12 cellular contexts compared by ENCODE assay signal in the genomic region with DNA sequence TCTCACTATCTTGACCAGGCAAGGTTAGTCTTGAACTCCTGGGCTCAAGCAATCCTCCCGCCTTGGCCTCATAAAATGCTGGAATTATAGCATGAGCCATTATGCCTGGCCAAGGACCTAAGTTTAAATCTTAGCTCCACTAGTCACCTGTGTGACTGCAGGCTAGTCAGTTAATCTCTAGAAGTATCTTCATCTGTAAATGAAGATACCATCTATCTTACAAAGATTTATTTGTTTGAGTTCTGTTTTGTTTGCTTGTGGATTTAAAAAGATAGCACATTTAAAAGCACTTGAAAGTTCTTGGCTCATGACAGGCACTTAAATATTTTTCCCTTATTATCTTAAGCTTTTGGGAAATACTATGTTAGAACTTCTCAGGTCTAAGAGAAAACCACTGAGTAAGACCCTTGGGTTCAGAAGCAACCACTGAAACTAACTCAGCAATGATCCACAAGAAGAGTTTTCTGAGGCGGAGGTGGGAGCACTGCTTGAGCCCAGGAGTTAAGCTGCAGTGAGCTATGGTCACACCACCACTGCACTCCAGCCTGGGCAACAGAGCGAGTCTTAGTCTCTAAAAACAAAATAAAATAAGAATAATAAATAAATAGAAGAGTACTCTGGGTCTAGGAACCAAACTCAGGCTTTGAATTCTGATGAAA. TPM values are rescaled to one million over a fixed set of nuclear protein-coding genes. Genes with fewer than 3 reads are reported as not detected.
A peak's percentile ranks its signal among the peaks of the same experiment; 100 is the strongest.
DNase-seq lines count a peak whose midpoint lies in the region; ATAC-seq, FAIRE-seq and TF ChIP-seq lines count a peak whose summit lies in the region.
"Had no signal": no experiment of that assay in that cellular context is flagged by ENCODE, and none has a peak within 500 bp of the region (broad histone marks: within the 10 kb centered on the region; RNA-seq: fewer than 3 reads in every experiment).

No MANE protein-coding gene starts in this region.

- peaks cover 51% of the 10 kb centered on the region for H3K36me3 Mint-ChIP-seq in CD4-positive, alpha-beta T cell (ENCODE audit: low read depth)

- no peak for FAIRE-seq in GM12878 (lab: Jason Lieb, UNC)
- no peak for FAIRE-seq in HTR-8/SVneo (lab: Jason Lieb, UNC)

- SMC1A ChIA-PET in GM12878 (lab: Charles Lee; ENCODE audit: uncharacterized antibody, unreplicated experiment): interaction anchor here (0.7 to 1.8 kb wide), 6 partner anchors 9 to 23 kb away, joined by 3 to 8 read pairs (median 4); no protein-coding TSS in a partner anchor

- WGBS in IMR-90 (ENCODE audit: extremely low coverage in 2 of 2, insufficient read length in 1 of 2), 2 experiments: no CpG with 5 or more reads among the region's 3 CpGs
- 95% methylated on average over 3 of the region's 3 CpGs for WGBS in GM12878 (ENCODE audit: insufficient coverage, insufficient replicate concordance, low lambda C conversion rate, missing lambda C conversion rate)
- 74 to 90% methylated on average over 3 of the region's 3 CpGs for WGBS in sigmoid colon, 2 donors

- H4K91ac ChIP-seq in IMR-90 (ENCODE audit: insufficient read depth, low read depth, low read length): no peak overlapping the region

- H3K27me3 ChIP-seq in CD4-positive, alpha-beta T cell (ENCODE audit: control insufficient read depth, insufficient read depth, low read length): no peaks in the 10 kb centered on the region
- H3K27me3 ChIP-seq in IMR-90 (ENCODE audit: control insufficient read depth, insufficient read depth, low read length) (no peaks in the 10 kb centered on the region), GM12878 (replicated peaks in 1 of 2; ENCODE audit: control insufficient read depth in 2 of 2, insufficient read depth in 2 of 2, low read length in 1 of 2) (no peaks in the 10 kb centered on the region), sigmoid colon (no peaks in the 10 kb centered on the region)

- no peak for TF ChIP-seq POLR2A in IMR-90 (IDR thresholded peaks at IDR 0.05; ENCODE audit: low read depth, low read length)
- no peak for TF ChIP-seq POLR2A in GM12878 (IDR thresholded peaks at IDR 0.05; ENCODE audit: low read depth, low read length)
- no peak for TF ChIP-seq POLR2A in sigmoid colon (IDR thresholded peaks at IDR 0.05)

- no peak overlapping the region for H2BK120ac ChIP-seq in IMR-90 (ENCODE audit: low read depth, low read length)

- RAD21 ChIA-PET in GM12878 (lab: Charles Lee; ENCODE audit: unreplicated experiment): interaction anchor here (1.8 kb wide), 1 partner anchor 18 kb away, joined by 6 read pairs; the partner anchor contains the start of gene TMEM245

- BruUV-seq in IMR-90 (replicated peaks; lab: Mats Ljungman, UMichigan) (no TSS peak), GM12878 (replicated peaks; lab: Mats Ljungman, UMichigan) (no TSS peak)

- peaks cover 18% of the 10 kb centered on the region for H3K4me1 ChIP-seq in IMR-90 (ENCODE audit: control insufficient read depth, insufficient read depth, low read length)
- peaks cover 30% of the 10 kb centered on the region for H3K4me1 ChIP-seq in GM12878 (ENCODE audit: control insufficient read depth, insufficient read depth, low read length)
- peaks cover 0 to 70% (median 66%) of the 10 kb centered on the region in 4 donors for H3K4me1 ChIP-seq in sigmoid colon

- no peaks in the 10 kb centered on the region for H3K27me3 Mint-ChIP-seq in CD4-positive, alpha-beta T cell
- H3K27me3 Mint-ChIP-seq: naive B cell had no signal

- no peak overlapping the region for H3K4me2 ChIP-seq in IMR-90 (ENCODE audit: low read depth, low read length)
- peak overlapping the region; percentile 51; the same call in 1 of the 2 replicates for H3K4me2 ChIP-seq in GM12878 (ENCODE audit: control insufficient read depth, insufficient read depth)

- H3K27ac ChIP-seq in CD4-positive, alpha-beta T cell (ENCODE audit: low read depth, low read length): peak overlapping the region; percentile 44
- H3K27ac ChIP-seq in IMR-90 (ENCODE audit: insufficient read depth, low read length) (no peak overlapping the region), GM12878 (ENCODE audit: control insufficient read depth, insufficient read depth) (no peak overlapping the region), sigmoid colon (peak overlapping the region; percentile 71 to 83 (median 78))

- no peak for ATAC-seq in CD4-positive, alpha-beta T cell (ENCODE audit: poor library complexity)
- ATAC-seq in IMR-90 (ENCODE audit: low read depth) (no peak), GM12878 (peak; percentile 15; the same call in 2 of the 3 replicates)

- H3K36me3 ChIP-seq in IMR-90 (ENCODE audit: control insufficient read depth, insufficient read depth, low read length): peaks cover 2% of the 10 kb centered on the region
- peaks cover 6 to 20% of the 10 kb centered on the region in 2 experiments; a peak in 3 of 4 replicates for H3K36me3 ChIP-seq in GM12878 (ENCODE audit: control insufficient read depth in 2 of 2, insufficient read depth in 2 of 2, low read length in 1 of 2)
- peaks cover 0 to 8% (median 0%) of the 10 kb centered on the region in 4 donors for H3K36me3 ChIP-seq in sigmoid colon

- H2AK5ac ChIP-seq in IMR-90 (ENCODE audit: low read depth, low read length): no peak overlapping the region

- peaks cover 79% of the 10 kb centered on the region for H3K4me1 Mint-ChIP-seq in CD4-positive, alpha-beta T cell (ENCODE audit: low read depth)

- H3K79me2 ChIP-seq in GM12878 (ENCODE audit: control insufficient read depth, insufficient read depth, low read length): peaks cover 37% of the 10 kb centered on the region

- H3K9ac ChIP-seq in IMR-90 (ENCODE audit: low read depth, low read length): no peak overlapping the region
- no peak overlapping the region for H3K9ac ChIP-seq in GM12878 (ENCODE audit: control insufficient read depth, insufficient read depth, low read length)

- TF ChIP-seq EP300 in GM12878 (IDR thresholded peaks at IDR 0.05; ENCODE audit: borderline replicate concordance in 1 of 2, control insufficient read depth in 1 of 2, low read depth in 2 of 2, low read length in 2 of 2) (no peak), sigmoid colon (IDR thresholded peaks at IDR 0.05) (no peak)

- peaks cover 36 to 67% of the 10 kb centered on the region in 2 experiments for H3K79me1 ChIP-seq in IMR-90 (ENCODE audit: low read depth in 1 of 2, low read length in 2 of 2)

- CTCF ChIA-PET in CD4-positive, alpha-beta T cell (lab: Charles Lee): no interaction called here
- CTCF ChIA-PET in IMR-90 (lab: Yijun Ruan, JAX) (interaction anchor here (1.2 kb wide), 1 partner anchor 15 kb away, joined by 3 read pairs; no protein-coding TSS in a partner anchor), GM12878 (lab: Yijun Ruan, JAX) (interaction anchor here (1.0 to 1.7 kb wide), 3 partner anchors 9 to 314 kb away, joined by 3 to 8 read pairs (median 8); no protein-coding TSS in a partner anchor)

- H3K14ac ChIP-seq in IMR-90 (replicated peaks; ENCODE audit: low read depth, low read length): no peak overlapping the region

- H4K5ac ChIP-seq in IMR-90 (ENCODE audit: low read depth, low read length): no peak overlapping the region

- dilution Hi-C loops in IMR-90 (cut with HindIII; ENCODE audit: low sequenced_read_pairs, unreplicated experiment): no loop called here

- no peak for DNase-seq in CD4-positive, alpha-beta T cell
- DNase-seq in IMR-90 (no peak), GM12878 (ENCODE audit: low read depth, low spot score) (no peak), sigmoid colon (no peak), NCI-H2029 (lab: John Stamatoyannopoulos, UW) (no peak), HTR-8/SVneo (ENCODE audit: insufficient read length, low spot score) (no peak), NCI-H2196 treated with DMSO at 0.1 percent for 48 hours (lab: John Stamatoyannopoulos, UW; ENCODE audit: unreplicated experiment) (no peak), DMS114 treated with DMSO at 0.1 percent for 48 hours (lab: John Stamatoyannopoulos, UW; ENCODE audit: unreplicated experiment) (no peak)
- DNase-seq: activated CD8-positive, alpha-beta memory T cell treated with anti-CD3 and anti-CD28 coated beads, Interleukin-2, amount 50 U/mL, for 48 hours; caudate nucleus; naive B cell; NCI-H1092 treated with DMSO at 0.1 percent for 48 hours had no signal

- no peak overlapping the region for H2AK9ac ChIP-seq in IMR-90 (replicated peaks; ENCODE audit: low read depth, low read length, poor library complexity)

- no peak overlapping the region for H4K8ac ChIP-seq in IMR-90 (ENCODE audit: low read depth in 2 of 2, low read length in 2 of 2)

- H2BK15ac ChIP-seq in IMR-90 (ENCODE audit: low read depth, low read length): no peak overlapping the region

- intact Hi-C loops in CD4-positive, alpha-beta T cell (cut with DNase I, micrococcal nuclease): loop anchor here in 1 of 2 experiments (1.0 kb wide), 1 partner anchor 10 kb away; no protein-coding TSS in a partner anchor
- intact Hi-C loops in IMR-90 (cut with micrococcal nuclease) (no loop called here), GM12878 (cut with micrococcal nuclease; ENCODE audit: unreplicated experiment) (loop anchor here (5.0 kb wide), 1 partner anchor 312 kb away; no protein-coding TSS in a partner anchor), sigmoid colon (cut with DNase I) (no loop called here)

- H2BK20ac ChIP-seq in IMR-90 (ENCODE audit: low read depth, low read length): no peak overlapping the region

- no peak overlapping the region for H3K4ac ChIP-seq in IMR-90 (ENCODE audit: low read depth, low read length)

- H3K56ac ChIP-seq in IMR-90 (ENCODE audit: extremely low read depth, insufficient read depth, low read length): no peak overlapping the region

- peaks cover 22% of the 10 kb centered on the region for H4K20me1 ChIP-seq in IMR-90 (ENCODE audit: insufficient read depth, low read length)
- no peaks in the 10 kb centered on the region; the same call in 1 of the 2 replicates for H4K20me1 ChIP-seq in GM12878 (ENCODE audit: control insufficient read depth, insufficient read depth)

- H3K4me3 ChIP-seq in IMR-90 (ENCODE audit: insufficient read depth, low read depth, low read length): no peak overlapping the region
- H3K4me3 ChIP-seq in GM12878: no peak overlapping the region
- no peak overlapping the region for H3K4me3 ChIP-seq in sigmoid colon

- peak overlapping the region; percentile 28; the same call in 1 of the 2 replicates for H3K18ac ChIP-seq in IMR-90 (ENCODE audit: low read depth, low read length)

- H3K9me3 Mint-ChIP-seq in CD4-positive, alpha-beta T cell: peaks cover 7% of the 10 kb centered on the region

- H2BK5ac ChIP-seq in IMR-90 (ENCODE audit: low read depth, low read length, poor library complexity, severe bottlenecking): no peak overlapping the region

- H3K23ac ChIP-seq in IMR-90 (ENCODE audit: low read depth, low read length): no peak overlapping the region

- TF ChIP-seq CTCF in CD4-positive, alpha-beta T cell (IDR thresholded peaks at IDR 0.05): no peak
- TF ChIP-seq CTCF in IMR-90 (conservative IDR thresholded peaks at IDR 0.05; ENCODE audit: low read depth, low read length): no peak
- no peak for TF ChIP-seq CTCF in GM12878 (IDR thresholded peaks at IDR 0.05 in 2 of 3, conservative IDR thresholded peaks at IDR 0.05 in 1 of 3; ENCODE audit: control insufficient read depth in 2 of 3, extremely low read depth in 1 of 3, insufficient read depth in 1 of 3, low read depth in 3 of 3, low read length in 3 of 3)
- TF ChIP-seq CTCF in sigmoid colon (IDR thresholded peaks at IDR 0.05): no peak

- H3K27ac Mint-ChIP-seq in CD4-positive, alpha-beta T cell: peak overlapping the region; percentile 83

- TF ChIP-seq RAD21 in IMR-90 (IDR thresholded peaks at IDR 0.05; ENCODE audit: low read length) (no peak), GM12878 (IDR thresholded peaks at IDR 0.05; ENCODE audit: insufficient read depth, low read depth, low read length) (no peak)

- H2AFZ ChIP-seq in IMR-90 (replicated peaks; ENCODE audit: low read length, poor library complexity) (no peak overlapping the region), GM12878 (ENCODE audit: control insufficient read depth, low read depth, low read length) (no peak overlapping the region)

- POLR2A ChIA-PET in CD4-positive, alpha-beta T cell (lab: Charles Lee): interaction anchor here (1.0 to 4.1 kb wide), 3 partner anchors 9 to 18 kb away, joined by 3 to 31 read pairs (median 5); partner anchors contain the start of gene TMEM245
- POLR2A ChIA-PET in IMR-90 (lab: Charles Lee; ENCODE audit: unreplicated experiment): no interaction called here
- POLR2A ChIA-PET in GM12878 (lab: Charles Lee): interaction anchor here (0.6 kb wide), 1 partner anchor 12 kb away, joined by 4 read pairs; no protein-coding TSS in a partner anchor

- H3K9me3 ChIP-seq in CD4-positive, alpha-beta T cell (ENCODE audit: control insufficient read depth, low read length): peaks cover 6% of the 10 kb centered on the region
- H3K9me3 ChIP-seq in IMR-90 (ENCODE audit: control insufficient read depth, insufficient read depth, low read length) (no peaks in the 10 kb centered on the region), GM12878 (replicated peaks; ENCODE audit: control insufficient read depth, insufficient read depth, low read length) (no peaks in the 10 kb centered on the region), sigmoid colon (no peaks in the 10 kb centered on the region)

- H3K4me3 Mint-ChIP-seq in CD4-positive, alpha-beta T cell: peak overlapping the region; percentile 53

- in situ Hi-C loops in IMR-90 (cut with MboI; ENCODE audit: low sequenced_read_pairs) (loop anchor here (10.0 kb wide), 1 partner anchor 64 kb away; the partner anchor contains the start of gene FRRS1L), GM12878 (cut with MboI) (no loop called here)

- H3K9me1 ChIP-seq in IMR-90 (ENCODE audit: insufficient read depth, low read length): peaks cover 21% of the 10 kb centered on the region

RNA-seq across cellular contexts. Expression of gene TMEM245, which starts 19.1 kb away (rescaled TPM):
- total RNA-seq in CD4-positive, alpha-beta T cell: 10 to 100 TPM; 22.6 to 24.4 TPM
- total RNA-seq in IMR-90 (2012; rRNA removed) (51.7 and 57.9 TPM in 2 replicates), GM12878 (2014; rRNA removed) (15.1 and 19.0 TPM in 2 replicates), GM12878 (2014; rRNA removed; fragmentation: Illumina TruSeq; extraction: Trizol) (21.5 and 23.0 TPM in 2 replicates), GM12878 (2021) (19.2 and 20.0 TPM in 2 replicates), sigmoid colon (100 to 1,000 TPM in 2 of 4 donors, 10 to 100 TPM in 2; 90.7 to 105 (median 99.5) TPM)
- polyA plus RNA-seq in IMR-90 (2012; rRNA removed) (21.0 and 24.8 TPM in 2 replicates), GM12878 (2011; rRNA removed) (36.1 and 39.5 TPM in 2 replicates), GM12878 (2014; fragmentation: Illumina TruSeq; extraction: Trizol) (21.3 and 26.9 TPM in 2 replicates), GM12878 (2014; fragmentation: Nextera tagmentation; extraction: Ambion mirVana) (10 to 100 TPM in 1 of 2 experiments, 1 to 10 TPM in 1; 7.4 to 11.0 TPM), GM12878 (2014; rRNA removed) (11.8 and 14.9 TPM in 2 replicates), GM12878 (2016; fragmentation: Nextera tagmentation; extraction: Ambion mirVana) (10 to 100 TPM; 18.9 to 19.2 TPM), sigmoid colon (10 to 100 TPM in 1 of 3 donors, 1 to 10 TPM in 2; 1.8 to 12.9 (median 4.2) TPM)
- 11.7 and 26.8 TPM in 2 replicates for polyA plus RNA-seq in IMR-90 (2012; cell fraction: cytosol; rRNA removed)
- polyA plus RNA-seq in IMR-90 (2012; cell fraction: nucleus; rRNA removed; ENCODE audit: low replicate concordance): 4.9 and 24.1 TPM in 2 replicates
- 52.2 and 56.2 TPM in 2 replicates for total RNA-seq in GM12878 (2013; cell fraction: nucleolus; rRNA removed)
- 11.3 TPM for polyA plus RNA-seq in GM12878 (2011; ENCODE audit: low read depth)
- 26.6 and 37.9 TPM in 2 replicates for polyA plus RNA-seq in GM12878 (2011; cell fraction: cytosol; rRNA removed)
- polyA plus RNA-seq in GM12878 (2011; cell fraction: nucleus; rRNA removed): 19.0 and 23.0 TPM in 2 replicates
- polyA plus RNA-seq in GM12878 (2012): 12.3 and 18.0 TPM in 2 replicates
- 86.1 and 93.9 TPM in 2 replicates for polyA minus RNA-seq in GM12878 (2011; rRNA and poly(A)+ RNA removed)
- polyA minus RNA-seq in GM12878 (2011; cell fraction: cytosol; rRNA and poly(A)+ RNA removed): 19.4 and 19.9 TPM in 2 replicates
- 27.3 and 46.3 TPM in 2 replicates for polyA minus RNA-seq in GM12878 (2011; cell fraction: nucleus; rRNA and poly(A)+ RNA removed)

Comparison
In these comparisons a context has a peak if more than half of its experiments do, and no peak if none do; other contexts are left out.
1. H3K27ac ChIP-seq: peak in CD4-positive, alpha-beta T cell (single experiment) and sigmoid colon (4 of 4); none in IMR-90 (single experiment) and GM12878 (single experiment).